In genomic region chr1:53454019-53454418, GRCh38 we compare ENCODE assay signal across 26 cellular contexts. TPM values are rescaled to one million over a fixed set of nuclear protein-coding genes. Genes with fewer than 3 reads are reported as not detected.
"Had no signal": no experiment of that assay in that cellular context is flagged by ENCODE, and none has a peak within 500 bp of the region (broad histone marks: within the 10 kb centered on the region; RNA-seq: fewer than 3 reads in every experiment).

No MANE protein-coding gene starts in this region.

- H3K36me3 Mint-ChIP-seq: activated naive CD8-positive, alpha-beta T cell treated with anti-CD3 and anti-CD28 coated beads, Interleukin-2, amount 10 ng/mL, durations not matched to agents 7 days and 5 days; memory B cell; natural killer cell treated with Interleukin-12 subunit alpha and Interleukin-12 subunit beta and Interleukin-15 and Interleukin-18, amount 100 ng/mL, for 72 hours had no signal

- H3K27ac ChIP-seq: brain microvascular endothelial cell, coronary artery, esophagus squamous epithelium, tibial artery, vagina had no signal

- H3K4me3 Mint-ChIP-seq: activated naive CD8-positive, alpha-beta T cell treated with anti-CD3 and anti-CD28 coated beads, Interleukin-2, amount 10 ng/mL, durations not matched to agents 7 days and 5 days; central memory CD8-positive, alpha-beta T cell; memory B cell; natural killer cell treated with Interleukin-12 subunit alpha and Interleukin-12 subunit beta and Interleukin-15 and Interleukin-18, amount 100 ng/mL, for 72 hours had no signal

- H3K27me3 ChIP-seq: brain microvascular endothelial cell, vagina had no signal

- H3K4me1 Mint-ChIP-seq: activated naive CD8-positive, alpha-beta T cell treated with anti-CD3 and anti-CD28 coated beads, Interleukin-2, amount 10 ng/mL, durations not matched to agents 7 days and 5 days; central memory CD8-positive, alpha-beta T cell; memory B cell had no signal

- H3K4me3 ChIP-seq: coronary artery, esophagus squamous epithelium, tibial artery, vagina had no signal

- H3K9me3 Mint-ChIP-seq: activated naive CD8-positive, alpha-beta T cell treated with anti-CD3 and anti-CD28 coated beads, Interleukin-2, amount 10 ng/mL, durations not matched to agents 7 days and 5 days; central memory CD8-positive, alpha-beta T cell; memory B cell; natural killer cell treated with Interleukin-12 subunit alpha and Interleukin-12 subunit beta and Interleukin-15 and Interleukin-18, amount 100 ng/mL, for 72 hours had no signal

- DNase-seq: activated naive CD4-positive, alpha-beta T cell; activated naive CD8-positive, alpha-beta T cell treated with anti-CD3 and anti-CD28 coated beads, Interleukin-2, amount 10 ng/mL, durations not matched to agents 7 days and 5 days; activated T-cell treated with anti-CD3 and anti-CD28 coated beads for 4 hours; anterior cingulate cortex; brain microvascular endothelial cell; effector CD4-positive, alpha-beta T cell; esophagus squamous epithelium; hippocampal formation; left ventricle myocardium superior; occipital lobe; stimulated activated CD4-positive, alpha-beta T cell treated with anti-CD3 and anti-CD28 coated beads, Interleukin-15, amount 100 ng/mL, for 24 hours; stimulated activated CD4-positive, alpha-beta T cell treated with anti-CD3 and anti-CD28 coated beads, Interleukin-4, amount 100 ng/mL, for 1 hour; stimulated activated naive CD4-positive, alpha-beta T cell; tibial artery had no signal

- H3K27ac Mint-ChIP-seq: activated naive CD8-positive, alpha-beta T cell treated with anti-CD3 and anti-CD28 coated beads, Interleukin-2, amount 10 ng/mL, durations not matched to agents 7 days and 5 days; memory B cell; natural killer cell treated with Interleukin-12 subunit alpha and Interleukin-12 subunit beta and Interleukin-15 and Interleukin-18, amount 100 ng/mL, for 72 hours had no signal

- H3K36me3 ChIP-seq: brain microvascular endothelial cell, esophagus squamous epithelium, tibial artery, vagina had no signal

- H3K9me3 ChIP-seq: esophagus squamous epithelium, tibial artery, vagina had no signal

- FAIRE-seq: endothelial cell of umbilical vein had no signal

- H3K4me1 ChIP-seq: esophagus squamous epithelium, tibial artery, vagina had no signal

RNA-seq across cellular contexts. Expression of gene DMRTB1, which starts 5.2 kb away (rescaled TPM):
- total RNA-seq: activated CD8-positive, alpha-beta memory T cell treated with anti-CD3 and anti-CD28 coated beads for 36 hours; activated naive CD8-positive, alpha-beta T cell treated with anti-CD3 and anti-CD28 coated beads, Interleukin-2, amount 10 ng/mL, durations not matched to agents 7 days and 5 days; endothelial cell of umbilical vein; esophagus squamous epithelium; fibroblast of villous mesenchyme; kidney epithelial cell; left ventricle myocardium superior; natural killer cell treated with Interleukin-12 subunit alpha and Interleukin-12 subunit beta and Interleukin-15 and Interleukin-18, amount 100 ng/mL, for 72 hours; occipital lobe; posterior vena cava; skeletal muscle tissue; subcutaneous adipose tissue; vagina had no signal
- polyA plus RNA-seq: endothelial cell of umbilical vein had no signal
